ENCODE assay signal across 29 cellular contexts in the genomic region with DNA sequence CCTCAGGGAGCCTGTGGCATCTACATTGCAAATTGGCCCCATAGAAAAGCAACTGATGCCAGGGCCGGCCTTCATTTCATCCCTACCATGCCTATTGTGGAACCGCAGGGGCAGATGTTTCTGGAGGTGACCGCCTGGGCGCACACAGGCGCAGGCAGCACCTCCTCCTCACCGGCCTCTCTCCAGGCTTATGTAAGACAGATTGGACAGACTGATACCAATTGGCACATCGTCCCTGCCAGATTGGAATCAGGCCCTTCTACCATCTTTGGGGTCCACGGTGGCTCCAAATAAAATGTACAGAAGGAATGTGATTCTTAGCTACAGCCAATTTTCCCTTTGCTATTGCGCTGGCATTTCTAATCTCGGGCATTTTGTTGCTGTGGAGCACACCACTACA.
"Had no signal": no experiment of that assay in that cellular context is flagged by ENCODE, and none has a peak within 500 bp of the region (broad histone marks: within the 10 kb centered on the region; RNA-seq: fewer than 3 reads in every experiment).

No MANE protein-coding gene starts in this region.

- H3K27ac ChIP-seq: adrenal gland, PC-9, RWPE1 had no signal

- DNase-seq: activated CD4-positive, alpha-beta T cell treated with anti-CD3 and anti-CD28 coated beads for 36 hours; activated CD4-positive, alpha-beta T cell treated with anti-CD3 and anti-CD28 coated beads, Interleukin-2, amount 10 ng/mL, durations not matched to agents 7 days and 5 days; activated CD4-positive, alpha-beta T cell treated with anti-CD3 and anti-CD28 coated beads, Interleukin-2, amount 50 U/mL, for 48 hours; activated CD8-positive, alpha-beta T cell treated with anti-CD3 and anti-CD28 coated beads, Interleukin-2, amount 10 ng/mL, durations not matched to agents 7 days and 5 days; activated gamma-delta T cell treated with Interleukin-2 at 50 U/mL for 16 hours; activated naive CD4-positive, alpha-beta T cell treated with anti-CD3 and anti-CD28 coated beads for 36 hours; activated T-cell treated with anti-CD3 and anti-CD28 coated beads, Interleukin-2, amount 50 U/mL, for 24 hours; adrenal gland; Kasumi-1; KG1; MG63; NCI-H1048; NCI-H1105 treated with DMSO at 0.1 percent for 48 hours; NCI-H1436; NCI-H1694; NCI-H1930; NCI-H510A; NCI-H526; NCI-H748 treated with DMSO at 0.1 percent for 48 hours; PC-9; Right ventricle myocardium superior had no signal

- H3K27ac Mint-ChIP-seq: activated CD4-positive, alpha-beta T cell treated with anti-CD3 and anti-CD28 coated beads for 36 hours; activated CD4-positive, alpha-beta T cell treated with anti-CD3 and anti-CD28 coated beads, Interleukin-2, amount 10 ng/mL, durations not matched to agents 7 days and 5 days; activated CD8-positive, alpha-beta T cell treated with anti-CD3 and anti-CD28 coated beads, Interleukin-2, amount 10 ng/mL, durations not matched to agents 7 days and 5 days; activated naive CD4-positive, alpha-beta T cell treated with anti-CD3 and anti-CD28 coated beads for 36 hours; activated naive CD4-positive, alpha-beta T cell treated with anti-CD3 and anti-CD28 coated beads, Interleukin-2, amount 50 U/mL, for 72 hours; activated T-cell treated with anti-CD3 and anti-CD28 coated beads, Interleukin-2, amount 50 U/mL, for 24 hours; activated T-helper 2 cell treated with anti-CD3 and anti-CD28 coated beads, Interferon-gamma antibody, Interleukin-2, Interleukin-4, amounts not matched to agents 10 μg/mL and 5 μg/mL and 100 μg/mL, durations not matched to agents 14 hours and 24 hours and 36 hours; brain had no signal

- H3K27me3 Mint-ChIP-seq: activated CD4-positive, alpha-beta T cell treated with anti-CD3 and anti-CD28 coated beads for 36 hours; activated CD4-positive, alpha-beta T cell treated with anti-CD3 and anti-CD28 coated beads, Interleukin-2, amount 10 ng/mL, durations not matched to agents 7 days and 5 days; activated T-cell treated with anti-CD3 and anti-CD28 coated beads, Interleukin-2, amount 50 U/mL, for 24 hours had no signal

- H3K27me3 ChIP-seq: adrenal gland, MG63 had no signal

- H3K4me1 ChIP-seq: adrenal gland had no signal

- H3K36me3 ChIP-seq: adrenal gland, MG63 had no signal

- H3K9me3 ChIP-seq: adrenal gland, MG63 had no signal

- H3K4me2 ChIP-seq: PC-9 had no signal

- ATAC-seq: activated CD4-positive, alpha-beta T cell treated with anti-CD3 and anti-CD28 coated beads for 36 hours; activated CD4-positive, CD25-positive, alpha-beta regulatory T cell treated with anti-CD3 and anti-CD28 coated beads, Interleukin-2, amount 50 U/mL, for 24 hours; activated CD8-positive, alpha-beta T cell treated with anti-CD3 and anti-CD28 coated beads, Interleukin-2, amount 10 ng/mL, durations not matched to agents 7 days and 5 days; activated naive CD4-positive, alpha-beta T cell treated with anti-CD3 and anti-CD28 coated beads, Interleukin-2, amount 50 U/mL, for 72 hours had no signal

- H2AFZ ChIP-seq: PC-9 had no signal

- H3K4me3 ChIP-seq: adrenal gland, MG63, PC-9 had no signal

- FAIRE-seq: bronchial epithelial cell, RCC 7860, TTC549 had no signal

- H3K4me3 Mint-ChIP-seq: activated CD4-positive, alpha-beta T cell treated with anti-CD3 and anti-CD28 coated beads for 36 hours; activated CD4-positive, alpha-beta T cell treated with anti-CD3 and anti-CD28 coated beads, Interleukin-2, amount 10 ng/mL, durations not matched to agents 7 days and 5 days; activated CD8-positive, alpha-beta T cell treated with anti-CD3 and anti-CD28 coated beads, Interleukin-2, amount 10 ng/mL, durations not matched to agents 7 days and 5 days; activated naive CD4-positive, alpha-beta T cell treated with anti-CD3 and anti-CD28 coated beads for 36 hours; activated T-cell treated with anti-CD3 and anti-CD28 coated beads, Interleukin-2, amount 50 U/mL, for 24 hours; brain had no signal

- H3K9me3 Mint-ChIP-seq: activated CD4-positive, alpha-beta T cell treated with anti-CD3 and anti-CD28 coated beads, Interleukin-2, amount 10 ng/mL, durations not matched to agents 7 days and 5 days had no signal

- H3K36me3 Mint-ChIP-seq: activated naive CD4-positive, alpha-beta T cell treated with anti-CD3 and anti-CD28 coated beads, Interleukin-2, amount 50 U/mL, for 72 hours; brain had no signal

- H3K4me1 Mint-ChIP-seq: activated CD4-positive, alpha-beta T cell treated with anti-CD3 and anti-CD28 coated beads for 36 hours; activated CD4-positive, alpha-beta T cell treated with anti-CD3 and anti-CD28 coated beads, Interleukin-2, amount 10 ng/mL, durations not matched to agents 7 days and 5 days had no signal
